Comparison of ENCODE assay signal across 8 cellular contexts in genomic region chr15:43483306-43484128, GRCh38.
DNase-seq lines count a peak whose midpoint lies in the region; ATAC-seq and TF ChIP-seq lines count a peak whose summit lies in the region.

No MANE protein-coding gene starts in this region.

- TF ChIP-seq CTCF in 22Rv1 (IDR thresholded peaks at IDR 0.05), result peak; percentile 35
- peak; percentile 77 for TF ChIP-seq CTCF in RWPE2 (IDR thresholded peaks at IDR 0.05; ENCODE audit: poor library complexity, severe bottlenecking)

- no peak for ATAC-seq in RWPE2 (ENCODE audit: low read depth)
- ATAC-seq in HG03457 (IDR thresholded peaks at IDR 0.05; ENCODE audit: unreplicated experiment), result no peak
- ATAC-seq in HG02623 (IDR thresholded peaks at IDR 0.05; ENCODE audit: unreplicated experiment), result no peak

- H3K27ac ChIP-seq in 22Rv1 (no peak overlapping the region; the same call in 1 of the 2 replicates), RWPE2 (ENCODE audit: poor library complexity, severe bottlenecking) (no peak overlapping the region)

- peak; percentile 36 for DNase-seq in GM03348 (ENCODE audit: low spot score)
- no peak for DNase-seq in RWPE2 (ENCODE audit: low spot score)
- peak; percentile 57 for DNase-seq in globus pallidus (ENCODE audit: low spot score)
- no peak for DNase-seq in NCI-H446 treated with DMSO at 0.1 percent for 48 hours (lab: John Stamatoyannopoulos, UW)
- no peak for DNase-seq in NCI-H2029 (lab: John Stamatoyannopoulos, UW)

- H3K4me1 ChIP-seq in RWPE2 (ENCODE audit: insufficient read depth, poor library complexity, severe bottlenecking), result no peaks in the 10 kb centered on the region

- H3K4me3 ChIP-seq in RWPE2 (ENCODE audit: severe bottlenecking), result no peak overlapping the region

- no peaks in the 10 kb centered on the region for H3K27me3 ChIP-seq in RWPE2 (ENCODE audit: insufficient read depth, poor library complexity, severe bottlenecking)

- no peaks in the 10 kb centered on the region for H3K9me3 ChIP-seq in RWPE2 (ENCODE audit: severe bottlenecking)

- peaks cover 88% of the 10 kb centered on the region for H3K36me3 ChIP-seq in RWPE2 (ENCODE audit: low read depth)

Comparison
In these comparisons a context has a peak if more than half of its experiments do, and no peak if none do; other contexts are left out.
1. DNase-seq: peak in GM03348 (single experiment) and globus pallidus (single experiment); none in RWPE2 (single experiment), NCI-H446 treated with DMSO at 0.1 percent for 48 hours (single experiment) and NCI-H2029 (single experiment).